ENCODE assay signal across 1 cellular context in the genomic region with DNA sequence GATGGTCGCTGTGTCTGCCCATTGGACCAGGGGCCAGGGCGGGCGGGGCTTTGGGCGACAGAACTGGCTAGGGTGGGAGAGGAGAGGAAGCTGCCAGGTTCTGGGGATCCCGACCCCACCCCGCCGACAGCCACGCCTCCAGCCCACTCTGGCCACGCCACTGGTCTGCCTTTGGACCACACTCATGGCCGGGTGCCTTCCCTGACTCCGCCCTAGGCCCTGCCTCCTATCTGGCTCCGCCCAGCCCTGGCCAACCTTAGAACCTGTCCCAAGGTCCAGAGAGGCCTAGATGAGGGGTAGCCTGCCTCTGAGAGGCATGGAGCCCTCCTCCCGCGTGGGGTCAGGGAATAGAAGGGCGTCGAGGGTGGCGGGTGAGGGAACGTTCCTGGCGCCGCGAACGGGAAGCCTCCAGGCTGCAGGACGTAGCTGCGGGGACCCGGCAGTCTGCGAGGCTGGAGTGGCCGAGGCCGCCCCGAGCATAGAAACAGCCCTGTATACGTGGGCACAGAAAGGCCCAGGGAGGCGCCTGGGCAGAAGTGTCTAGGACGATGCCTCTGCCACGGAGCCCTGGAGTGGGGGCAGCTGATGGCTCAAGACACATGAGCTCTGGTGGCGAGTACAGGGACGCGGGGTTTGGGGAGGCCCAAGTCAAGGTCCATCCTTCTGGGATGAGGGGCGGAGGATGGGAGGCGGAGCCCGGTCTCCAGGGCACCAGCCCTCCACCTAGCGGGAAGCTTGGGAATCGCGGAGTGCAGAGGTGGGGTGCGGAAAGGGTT.
A peak's percentile ranks its signal among the peaks of the same experiment; 100 is the strongest.
TF ChIP-seq lines count a peak whose summit lies in the region.

No MANE protein-coding gene starts in this region.

TF ChIP-seq in HepG2, 621 proteins besides CTCF, POLR2A, EP300 and RAD21 (continued from another document and continues in another):
- TF ChIP-seq BHLHE40 (IDR thresholded peaks at IDR 0.05; ENCODE audit: low read length), result no peak
- TF ChIP-seq, protein P1, sequence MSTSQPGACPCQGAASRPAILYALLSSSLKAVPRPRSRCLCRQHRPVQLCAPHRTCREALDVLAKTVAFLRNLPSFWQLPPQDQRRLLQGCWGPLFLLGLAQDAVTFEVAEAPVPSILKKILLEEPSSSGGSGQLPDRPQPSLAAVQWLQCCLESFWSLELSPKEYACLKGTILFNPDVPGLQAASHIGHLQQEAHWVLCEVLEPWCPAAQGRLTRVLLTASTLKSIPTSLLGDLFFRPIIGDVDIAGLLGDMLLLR (CRISPR knock-in tag; IDR thresholded peaks at IDR 0.05), result 0 out of 2 replicates have a peak, but pooled peaks have one; percentile 61
- peak; percentile 92 for TF ChIP-seq DR1 (CRISPR knock-in tag; IDR thresholded peaks at IDR 0.05)
- peak; percentile 29; the same call in 1 of the 2 replicates for TF ChIP-seq ZNF124 (CRISPR knock-in tag; IDR thresholded peaks at IDR 0.05)
- TF ChIP-seq TBL1XR1 (IDR thresholded peaks at IDR 0.05; ENCODE audit: borderline replicate concordance, low read length, partially characterized antibody), result no peak
- peak; percentile 32; the same call in 1 of the 2 replicates for TF ChIP-seq ZBTB21 (CRISPR knock-in tag; IDR thresholded peaks at IDR 0.05)
- TF ChIP-seq ZNF407 (CRISPR knock-in tag; IDR thresholded peaks at IDR 0.05; ENCODE audit: not compliant biosample characterization), result peak; percentile 71
- no peak for TF ChIP-seq ELK4 (CRISPR knock-in tag; IDR thresholded peaks at IDR 0.05; ENCODE audit: borderline replicate concordance)
- peak; percentile 71; the same call in 1 of the 2 replicates for TF ChIP-seq HDAC2 (CRISPR knock-in tag; IDR thresholded peaks at IDR 0.05)
- no peak for TF ChIP-seq ZNF317 (CRISPR knock-in tag; IDR thresholded peaks at IDR 0.05)
- no peak; the same call in 1 of the 2 replicates for TF ChIP-seq KMT2B (CRISPR knock-in tag; IDR thresholded peaks at IDR 0.05)
- TF ChIP-seq, protein P2, sequence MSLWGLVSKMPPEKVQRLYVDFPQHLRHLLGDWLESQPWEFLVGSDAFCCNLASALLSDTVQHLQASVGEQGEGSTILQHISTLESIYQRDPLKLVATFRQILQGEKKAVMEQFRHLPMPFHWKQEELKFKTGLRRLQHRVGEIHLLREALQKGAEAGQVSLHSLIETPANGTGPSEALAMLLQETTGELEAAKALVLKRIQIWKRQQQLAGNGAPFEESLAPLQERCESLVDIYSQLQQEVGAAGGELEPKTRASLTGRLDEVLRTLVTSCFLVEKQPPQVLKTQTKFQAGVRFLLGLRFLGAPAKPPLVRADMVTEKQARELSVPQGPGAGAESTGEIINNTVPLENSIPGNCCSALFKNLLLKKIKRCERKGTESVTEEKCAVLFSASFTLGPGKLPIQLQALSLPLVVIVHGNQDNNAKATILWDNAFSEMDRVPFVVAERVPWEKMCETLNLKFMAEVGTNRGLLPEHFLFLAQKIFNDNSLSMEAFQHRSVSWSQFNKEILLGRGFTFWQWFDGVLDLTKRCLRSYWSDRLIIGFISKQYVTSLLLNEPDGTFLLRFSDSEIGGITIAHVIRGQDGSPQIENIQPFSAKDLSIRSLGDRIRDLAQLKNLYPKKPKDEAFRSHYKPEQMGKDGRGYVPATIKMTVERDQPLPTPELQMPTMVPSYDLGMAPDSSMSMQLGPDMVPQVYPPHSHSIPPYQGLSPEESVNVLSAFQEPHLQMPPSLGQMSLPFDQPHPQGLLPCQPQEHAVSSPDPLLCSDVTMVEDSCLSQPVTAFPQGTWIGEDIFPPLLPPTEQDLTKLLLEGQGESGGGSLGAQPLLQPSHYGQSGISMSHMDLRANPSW (CRISPR knock-in tag; IDR thresholded peaks at IDR 0.05; ENCODE audit: borderline replicate concordance), result peak; percentile 39; the same call in 1 of the 2 replicates
- peak; percentile 95; the same call in 1 of the 2 replicates for TF ChIP-seq GLI4 (CRISPR knock-in tag; IDR thresholded peaks at IDR 0.05; ENCODE audit: borderline replicate concordance)
- TF ChIP-seq TEAD2 (CRISPR knock-in tag; IDR thresholded peaks at IDR 0.05), result no peak
- TF ChIP-seq REPIN1 (CRISPR knock-in tag; IDR thresholded peaks at IDR 0.05; ENCODE audit: borderline replicate concordance, low read depth), result peak; percentile 64
- TF ChIP-seq ZNF530 (CRISPR knock-in tag; IDR thresholded peaks at IDR 0.05; ENCODE audit: low read depth), result no peak
- TF ChIP-seq ZXDC (CRISPR knock-in tag; IDR thresholded peaks at IDR 0.05), result no peak
- TF ChIP-seq FOXJ3 (CRISPR knock-in tag; IDR thresholded peaks at IDR 0.05; ENCODE audit: borderline replicate concordance), result peak; percentile 49; the same call in 1 of the 2 replicates
- TF ChIP-seq, protein P3, sequence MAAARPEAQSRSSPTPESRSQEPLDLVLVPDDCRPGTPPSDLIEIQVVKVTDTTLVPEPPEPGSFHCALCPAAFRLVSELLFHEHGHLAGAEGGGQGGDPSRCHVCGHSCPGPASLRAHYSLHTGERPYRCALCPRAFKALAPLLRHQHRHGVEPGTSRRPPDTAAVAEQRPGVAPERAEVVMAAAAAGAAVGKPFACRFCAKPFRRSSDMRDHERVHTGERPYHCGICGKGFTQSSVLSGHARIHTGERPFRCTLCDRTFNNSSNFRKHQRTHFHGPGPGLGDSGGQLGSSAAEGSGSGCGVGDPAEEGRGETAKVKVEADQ (CRISPR knock-in tag; IDR thresholded peaks at IDR 0.05; ENCODE audit: borderline replicate concordance), result no peak; the same call in 1 of the 2 replicates
- TF ChIP-seq SMAD1 (CRISPR knock-in tag; IDR thresholded peaks at IDR 0.05; ENCODE audit: borderline replicate concordance, low read depth), result no peak
- TF ChIP-seq TAF1 (CRISPR knock-in tag; IDR thresholded peaks at IDR 0.05), result peak; percentile 80
- no peak for TF ChIP-seq ZSCAN12 (CRISPR knock-in tag; IDR thresholded peaks at IDR 0.05)
- peak; percentile 45; the same call in 1 of the 2 replicates for TF ChIP-seq ZNF362 (CRISPR knock-in tag; IDR thresholded peaks at IDR 0.05; ENCODE audit: borderline replicate concordance)
- peak; percentile 62; the same call in 1 of the 2 replicates for TF ChIP-seq TRIM24 (CRISPR knock-in tag; IDR thresholded peaks at IDR 0.05)
- TF ChIP-seq NR2F6 (IDR thresholded peaks at IDR 0.05), result no peak
- TF ChIP-seq NR2F6 (CRISPR knock-in tag; IDR thresholded peaks at IDR 0.05), result peak; percentile 25; the same call in 1 of the 2 replicates
- no peak for TF ChIP-seq ATF4 (CRISPR knock-in tag; IDR thresholded peaks at IDR 0.05)
- peak; percentile 77 for TF ChIP-seq HNF1B (CRISPR knock-in tag; IDR thresholded peaks at IDR 0.05)
- TF ChIP-seq KDM6A (CRISPR knock-in tag; IDR thresholded peaks at IDR 0.05; ENCODE audit: low read depth), result peak; percentile 82
- no peak for TF ChIP-seq MAFK (conservative IDR thresholded peaks at IDR 0.05 in 1 of 2, IDR thresholded peaks at IDR 0.05 in 1 of 2; ENCODE audit: low read length in 2 of 2)
